In the genomic region with DNA sequence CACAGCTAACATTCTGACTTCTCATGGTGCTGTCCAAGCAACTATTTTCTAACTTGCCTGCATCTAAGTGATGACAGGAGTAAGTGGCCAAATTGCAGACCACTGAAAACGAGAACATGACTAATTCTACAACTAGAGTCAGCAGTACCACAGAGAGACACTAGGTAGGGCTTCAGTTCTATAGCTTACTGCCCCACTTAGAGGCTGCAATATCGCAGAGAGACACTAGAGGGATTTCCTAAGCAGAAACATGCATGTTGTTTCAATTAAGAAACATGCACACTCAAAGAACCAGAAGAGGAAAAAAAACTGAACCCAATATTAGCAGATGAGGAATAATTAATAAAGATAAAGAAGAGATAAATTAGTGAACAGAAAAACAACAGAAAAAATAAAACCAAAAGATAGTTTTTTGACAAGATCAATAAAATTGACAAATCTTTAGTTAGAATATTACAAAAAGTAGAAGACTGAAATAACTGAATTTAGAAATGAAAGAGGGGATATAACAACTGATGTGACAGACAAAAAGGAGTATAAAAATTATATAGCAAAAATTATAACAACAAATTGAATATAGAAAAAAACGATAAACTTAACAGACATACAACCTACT, we compare ENCODE assay signal across 7 cellular contexts.
DNase-seq lines count a peak whose midpoint lies in the region; ATAC-seq, FAIRE-seq and TF ChIP-seq lines count a peak whose summit lies in the region.

No MANE protein-coding gene starts in this region.

- CTCF ChIA-PET in MCF 10A (lab: Yijun Ruan, JAX) = interaction anchor here (0.6 to 1.7 kb wide), 7 partner anchors 10 to 644 kb away, joined by 3 to 13 read pairs (median 4); no protein-coding TSS in a partner anchor

- H3K36me3 Mint-ChIP-seq in MCF 10A (ENCODE audit: insufficient read depth, unreplicated experiment) = no peaks in the 10 kb centered on the region

- H3K4me1 Mint-ChIP-seq in MCF 10A (ENCODE audit: insufficient read depth, unreplicated experiment) = no peaks in the 10 kb centered on the region

- H3K27ac ChIP-seq in kidney (ENCODE audit: low read depth in 2 of 2, low read length in 2 of 2) = no peak overlapping the region

- DNase-seq in HFF-Myc (ENCODE audit: extremely low read depth, low read depth) (peak; percentile 50), NCI-H226 (peak; percentile 46), MCF 10A (ENCODE audit: unreplicated experiment) (peak; percentile 81), kidney (no peak), stromal cell of bone marrow (ENCODE audit: low read depth) (peak; percentile 64), NOMO-1 treated with dmso at 0.1 percent for 144 hours (lab: John Stamatoyannopoulos, UW; ENCODE audit: unreplicated experiment) (no peak)

- no peaks in the 10 kb centered on the region for H3K4me1 ChIP-seq in kidney (ENCODE audit: control insufficient read depth in 1 of 2, insufficient read depth in 1 of 2, low read depth in 1 of 2, low read length in 2 of 2)

- no peak overlapping the region for H3K27ac Mint-ChIP-seq in MCF 10A (ENCODE audit: low read depth, unreplicated experiment)

- no peaks in the 10 kb centered on the region for H3K9me3 ChIP-seq in kidney (ENCODE audit: control insufficient read depth in 1 of 2, low read length in 2 of 2)

- no peak overlapping the region for H3K4me3 Mint-ChIP-seq in MCF 10A (ENCODE audit: unreplicated experiment)

- no peaks in the 10 kb centered on the region for H3K27me3 Mint-ChIP-seq in MCF 10A (ENCODE audit: insufficient read depth, unreplicated experiment)

- H3K4me3 ChIP-seq in HFF-Myc (replicated peaks; ENCODE audit: low read depth, low read length) (no peak overlapping the region), kidney (ENCODE audit: low read length in 2 of 2) (no peak overlapping the region)

- no peaks in the 10 kb centered on the region for H3K36me3 ChIP-seq in kidney (ENCODE audit: control insufficient read depth in 1 of 2, insufficient read depth in 2 of 2, low read length in 2 of 2)

- peak; percentile 70 for TF ChIP-seq CTCF in HFF-Myc (IDR thresholded peaks at IDR 0.05; ENCODE audit: low read depth, low read length, missing control alignments)
- peak; percentile 97 for TF ChIP-seq CTCF in MCF 10A (IDR thresholded peaks at IDR 0.05; ENCODE audit: unreplicated experiment)
- TF ChIP-seq CTCF in kidney (IDR thresholded peaks at IDR 0.05; ENCODE audit: borderline replicate concordance, extremely low read depth, insufficient read depth) = peak; percentile 64

- no TSS peak for BruUV-seq in MCF 10A (replicated peaks; lab: Mats Ljungman, UMichigan)

- ATAC-seq in GM18499 (IDR thresholded peaks at IDR 0.05; ENCODE audit: insufficient read depth, unreplicated experiment) = peak; percentile 100

- POLR2A ChIA-PET in MCF 10A (lab: Yijun Ruan, JAX) = no interaction called here

- no peak overlapping the region for H3K9ac ChIP-seq in kidney (ENCODE audit: low read length in 2 of 2)

- H3K9me3 Mint-ChIP-seq in MCF 10A (ENCODE audit: unreplicated experiment) = peaks cover 8% of the 10 kb centered on the region

- intact Hi-C loops in MCF 10A (cut with micrococcal nuclease) = no loop called here
- intact Hi-C loops in kidney (cut with DNase I) = no loop called here

- FAIRE-seq in kidney (lab: Jason Lieb, UNC) = no peak

Comparison
In these comparisons a context has a peak if more than half of its experiments do, and no peak if none do; other contexts are left out.
1. DNase-seq: peak in HFF-Myc (single experiment), NCI-H226 (single experiment), MCF 10A (single experiment) and stromal cell of bone marrow (single experiment); none in kidney (single experiment) and NOMO-1 treated with dmso at 0.1 percent for 144 hours (single experiment).
2. Peak in every context shown above with its lines, with median percentiles within 50 percentile points of each other: CTCF ChIP-seq.